ENCODE assay signal across 1 cellular context in genomic region chr17:78131172-78132085, GRCh38.
TF ChIP-seq lines count a peak whose summit lies in the region.

No MANE protein-coding gene starts in this region.

TF ChIP-seq in K562, 482 proteins besides CTCF, POLR2A, EP300 and RAD21:
- TF ChIP-seq ZBTB33 (CRISPR knock-in tag; IDR thresholded peaks at IDR 0.05) (peak; percentile 89), CHD4 (IDR thresholded peaks at IDR 0.05; ENCODE audit: insufficient read depth, insufficient replicate concordance, low read depth, low read length, poor library complexity, severe bottlenecking) (peak; percentile 85), RCOR1 (IDR thresholded peaks at IDR 0.05; ENCODE audit: borderline replicate concordance in 1 of 2, low read depth in 2 of 2, low read length in 2 of 2) (peak in 1 of 2 experiments; percentile 60; a peak in 1 of 4 replicates), DLX4 (CRISPR knock-in tag; IDR thresholded peaks at IDR 0.05) (no peak), CBX1 (IDR thresholded peaks at IDR 0.05; ENCODE audit: low read depth) (0 out of 2 replicates have a peak, but pooled peaks have one; percentile 57), ZNF274 (IDR thresholded peaks at IDR 0.05; ENCODE audit: borderline replicate concordance, low read depth, low read length) (no peak), HNRNPL (IDR thresholded peaks at IDR 0.05; ENCODE audit: low read depth, low read length) (peak; percentile 94), NR2C1 (IDR thresholded peaks at IDR 0.05) (no peak), NR2C1 (tag; IDR thresholded peaks at IDR 0.05) (no peak), RBM25 (IDR thresholded peaks at IDR 0.05; ENCODE audit: low read depth, low read length, severe bottlenecking) (peak; percentile 89), KAT7 (CRISPR knock-in tag; IDR thresholded peaks at IDR 0.05; ENCODE audit: borderline replicate concordance) (0 out of 2 replicates have a peak, but pooled peaks have one; percentile 30), TBP (optimal IDR thresholded peaks at IDR 0.05; ENCODE audit: low read depth, low read length) (no peak), ADNP (tag; IDR thresholded peaks at IDR 0.05) (peak; percentile 77), ZNF609 (CRISPR knock-in tag; IDR thresholded peaks at IDR 0.05; ENCODE audit: borderline replicate concordance) (no peak), HDAC1 (IDR thresholded peaks at IDR 0.05) (peak in 1 of 2 experiments; percentile 37; a peak in 1 of 4 replicates), ZFP30 (CRISPR knock-in tag; IDR thresholded peaks at IDR 0.05; ENCODE audit: borderline replicate concordance) (no peak), STAG1 (CRISPR knock-in tag; IDR thresholded peaks at IDR 0.05; ENCODE audit: borderline replicate concordance) (no peak), ZNF24 (IDR thresholded peaks at IDR 0.05) (no peak), SMARCA5 (IDR thresholded peaks at IDR 0.05) (peak; percentile 77; the same call in 1 of the 2 replicates), RBFOX2 (IDR thresholded peaks at IDR 0.05; ENCODE audit: low read depth, low read length) (peak; percentile 41; the same call in 1 of the 2 replicates), DMBX1 (CRISPR knock-in tag; IDR thresholded peaks at IDR 0.05; ENCODE audit: borderline replicate concordance) (no peak), BCOR (IDR thresholded peaks at IDR 0.05) (peak; percentile 92), KDM1A (IDR thresholded peaks at IDR 0.05) (peak; percentile 55 to 82), MEIS2 (IDR thresholded peaks at IDR 0.05; ENCODE audit: partially characterized antibody) (no peak), CREB1 (IDR thresholded peaks at IDR 0.05) (no peak), CREB1 (CRISPR knock-in tag; IDR thresholded peaks at IDR 0.05) (no peak), HDAC2 (IDR thresholded peaks at IDR 0.05) (peak; percentile 75), ZNF347 (CRISPR knock-in tag; IDR thresholded peaks at IDR 0.05; ENCODE audit: low read depth) (no peak), ZNF740 (CRISPR knock-in tag; IDR thresholded peaks at IDR 0.05) (no peak), ZNF740 (tag; IDR thresholded peaks at IDR 0.05) (0 out of 4 replicates have a peak, but pooled peaks of 1 of the 2 experiments have one; percentile 23), MBD2 (IDR thresholded peaks at IDR 0.05; ENCODE audit: borderline replicate concordance, low read depth) (0 out of 2 replicates have a peak, but pooled peaks have one; percentile 1)
